8 cellular contexts compared by ENCODE assay signal in genomic region chr3:138862531-138862923, GRCh38. TPM values are rescaled to one million over a fixed set of nuclear protein-coding genes. Genes with fewer than 3 reads are reported as not detected.
A peak's percentile ranks its signal among the peaks of the same experiment; 100 is the strongest.
DNase-seq lines count a peak whose midpoint lies in the region; ATAC-seq and TF ChIP-seq lines count a peak whose summit lies in the region.

No MANE protein-coding gene starts in this region.

- peak overlapping the region; percentile 42 to 82 for H3K4me3 Mint-ChIP-seq in CD14-positive monocyte

- peak overlapping the region; percentile 85 to 98 (median 91) for H3K27ac Mint-ChIP-seq in CD14-positive monocyte

- DNase-seq in CD14-positive monocyte (ENCODE audit: low spot score) (no peak), NOMO-1 treated with DMSO at 0.1 percent for 48 hours (lab: John Stamatoyannopoulos, UW; ENCODE audit: unreplicated experiment) (peak; percentile 93), mucosa of gallbladder (ENCODE audit: low spot score) (peak; percentile 33), T-helper 2 cell (no peak), NCI-H2227 (lab: John Stamatoyannopoulos, UW; ENCODE audit: unreplicated experiment) (no peak), epidermal melanocyte (ENCODE audit: insufficient read length, low spot score) (no peak)

- no peak for TF ChIP-seq CTCF in CD14-positive monocyte (IDR thresholded peaks at IDR 0.05)

- no peaks in the 10 kb centered on the region for H3K9me3 ChIP-seq in endocrine pancreas (ENCODE audit: control insufficient read depth, low read length)

- no peaks in the 10 kb centered on the region for H3K4me1 ChIP-seq in endocrine pancreas (ENCODE audit: control insufficient read depth, insufficient read depth, low read length)

- ATAC-seq in GM21423 (IDR thresholded peaks at IDR 0.05; ENCODE audit: unreplicated experiment) = no peak

- peak overlapping the region; percentile 8 for H3K9ac ChIP-seq in endocrine pancreas (ENCODE audit: control insufficient read depth, insufficient read depth, low read length)

- no peaks in the 10 kb centered on the region for H3K36me3 ChIP-seq in endocrine pancreas (ENCODE audit: control insufficient read depth, insufficient read depth, low read length)

- H3K36me3 Mint-ChIP-seq in CD14-positive monocyte = no peaks in the 10 kb centered on the region

- no peak overlapping the region for H3K4me3 ChIP-seq in endocrine pancreas (ENCODE audit: control insufficient read depth, insufficient read depth, low read length)

- peaks cover 35% of the 10 kb centered on the region for H3K4me1 Mint-ChIP-seq in CD14-positive monocyte

- intact Hi-C loops in CD14-positive monocyte (cut with micrococcal nuclease) = loop anchor here in 1 of 2 donors (5.0 kb wide), 1 partner anchor 55 kb away; no protein-coding TSS in a partner anchor

- H3K9me3 Mint-ChIP-seq in CD14-positive monocyte = no peaks in the 10 kb centered on the region

- peaks cover 0 to 2% (median 2%) of the 10 kb centered on the region in 3 donors for H3K27me3 Mint-ChIP-seq in CD14-positive monocyte (ENCODE audit: low read depth in 3 of 3)

- no peaks in the 10 kb centered on the region for H3K27me3 ChIP-seq in endocrine pancreas (ENCODE audit: control insufficient read depth, insufficient read depth, low read length)

RNA-seq across cellular contexts. Expression of gene PIK3CB, which starts 27.8 kb away (rescaled TPM):
- 10 to 100 TPM; 20.4 to 33.6 TPM for polyA plus RNA-seq in CD14-positive monocyte
- 28.9 TPM for total RNA-seq in mucosa of gallbladder

Comparison
In these comparisons a context has a peak if more than half of its experiments do, and no peak if none do; other contexts are left out.
1. DNase-seq: peak in NOMO-1 treated with DMSO at 0.1 percent for 48 hours (single experiment) and mucosa of gallbladder (single experiment); none in CD14-positive monocyte (single experiment), T-helper 2 cell (0 of 5), NCI-H2227 (single experiment) and epidermal melanocyte (single experiment).